In the genomic region with DNA sequence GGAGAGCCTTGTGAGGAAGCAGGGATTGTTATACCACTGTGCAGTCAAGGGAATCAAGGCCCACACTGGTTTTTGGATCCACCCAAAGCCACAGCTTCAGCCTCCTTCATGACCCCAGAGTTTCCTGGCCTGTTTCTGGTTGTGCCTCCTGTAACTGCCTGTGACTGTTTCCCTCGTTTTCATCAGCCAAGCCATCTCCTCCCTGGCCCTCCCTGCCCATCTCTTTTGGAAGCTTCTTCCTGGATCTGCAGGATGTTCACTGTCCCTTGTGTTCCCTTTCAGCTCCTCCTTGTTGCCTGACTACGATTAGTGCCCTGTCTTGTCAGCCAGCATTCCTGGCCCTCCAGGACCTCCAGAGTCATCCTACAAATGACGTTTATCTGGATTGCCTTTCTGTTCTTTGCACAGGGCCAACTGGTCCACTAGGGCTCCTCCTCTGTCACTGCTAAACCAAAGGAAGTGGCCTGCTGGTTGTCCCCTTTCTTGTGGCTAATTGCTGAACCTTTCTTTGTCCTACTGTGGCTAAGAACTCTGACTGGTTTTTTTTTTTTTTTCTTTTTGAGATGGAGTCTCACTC, we compare ENCODE assay signal across 11 cellular contexts. TPM values are rescaled to one million over a fixed set of nuclear protein-coding genes. Genes with fewer than 3 reads are reported as not detected.
DNase-seq lines count a peak whose midpoint lies in the region; ATAC-seq and TF ChIP-seq lines count a peak whose summit lies in the region.
"Had no signal": no experiment of that assay in that cellular context is flagged by ENCODE, and none has a peak within 500 bp of the region (broad histone marks: within the 10 kb centered on the region; RNA-seq: fewer than 3 reads in every experiment).

No MANE protein-coding gene starts in this region.

- ATAC-seq in Right ventricle myocardium superior (ENCODE audit: poor library complexity) = peak; percentile 58
- ATAC-seq in GM18517 (IDR thresholded peaks at IDR 0.05; ENCODE audit: unreplicated experiment) = no peak
- no peak for ATAC-seq in T-cell (replicated peaks in 1 of 4)

- 0 out of 2 replicates have a peak, but pooled peaks cover 6% of the 10 kb centered on the region for H3K4me1 ChIP-seq in Caco-2
- H3K4me1 ChIP-seq in rectal smooth muscle tissue (ENCODE audit: control insufficient read depth, insufficient read depth, low read length) = peaks cover 3% of the 10 kb centered on the region

- H3K27ac Mint-ChIP-seq in Caco-2 (ENCODE audit: unreplicated experiment) = peak overlapping the region; percentile 40
- H3K27ac Mint-ChIP-seq in activated CD4-positive, alpha-beta memory T cell treated with anti-CD3 and anti-CD28 coated beads, Interleukin-2, amount 10 ng/mL, durations not matched to agents 7 days and 5 days = peak overlapping the region; percentile 62
- no peak overlapping the region for H3K27ac Mint-ChIP-seq in T-cell

- BruUV-seq in Caco-2 (replicated peaks; lab: Mats Ljungman, UMichigan) = no TSS peak

- CTCF ChIA-PET in Caco-2 (lab: Charles Lee) = no interaction called here
- CTCF ChIA-PET in activated CD4-positive, alpha-beta memory T cell treated with anti-CD3 and anti-CD28 coated beads, Interleukin-2, amount 10 ng/mL, durations not matched to agents 7 days and 5 days (lab: Charles Lee) = interaction anchor here (1.7 kb wide), 1 partner anchor 9 kb away, joined by 8 read pairs; no protein-coding TSS in a partner anchor
- CTCF ChIA-PET in T-cell (lab: Charles Lee) = interaction anchor here (0.7 to 1.3 kb wide), 2 partner anchors 8 to 1338 kb away, joined by 3 read pairs; no protein-coding TSS in a partner anchor

- H3K9me3 Mint-ChIP-seq in Caco-2 (ENCODE audit: unreplicated experiment) (no peaks in the 10 kb centered on the region), T-cell (no peaks in the 10 kb centered on the region)
- H3K9me3 Mint-ChIP-seq in activated CD4-positive, alpha-beta memory T cell treated with anti-CD3 and anti-CD28 coated beads, Interleukin-2, amount 10 ng/mL, durations not matched to agents 7 days and 5 days = no peaks in the 10 kb centered on the region

- DNase-seq in Caco-2 (peak in 1 of 2 experiments; percentile 38), Right ventricle myocardium superior (no peak), SKM-1 treated with dmso at 0.1 percent for 144 hours (lab: John Stamatoyannopoulos, UW; ENCODE audit: unreplicated experiment) (no peak), GF-D8 (lab: John Stamatoyannopoulos, UW) (no peak), T-cell (no peak)
- DNase-seq in activated CD4-positive, alpha-beta memory T cell treated with anti-CD3 and anti-CD28 coated beads, Interleukin-2, amount 10 ng/mL, durations not matched to agents 7 days and 5 days = peak; percentile 36
- DNase-seq: DMS 273 treated with DMSO at 0.1 percent for 48 hours, GOT3, NCI-H1105 treated with DMSO at 0.1 percent for 48 hours had no signal

- H3K4me3 ChIP-seq in Caco-2 (ENCODE audit: low read depth, low read length) (no peak overlapping the region), rectal smooth muscle tissue (ENCODE audit: low read length) (no peak overlapping the region)

- peaks cover 3% of the 10 kb centered on the region for H3K36me3 ChIP-seq in Caco-2 (ENCODE audit: control insufficient read depth, insufficient read depth, low read length)
- peaks cover 3% of the 10 kb centered on the region for H3K36me3 ChIP-seq in rectal smooth muscle tissue (ENCODE audit: control insufficient read depth, insufficient read depth, low read length)

- no peak for TF ChIP-seq CTCF in Caco-2 (IDR thresholded peaks at IDR 0.05; ENCODE audit: insufficient read depth in 1 of 2, low read depth in 1 of 2, low read length in 1 of 2, severe bottlenecking in 1 of 2, unreplicated experiment in 1 of 2)

- no peaks in the 10 kb centered on the region for H3K4me1 Mint-ChIP-seq in Caco-2 (ENCODE audit: low read depth, unreplicated experiment)
- peaks cover 40% of the 10 kb centered on the region for H3K4me1 Mint-ChIP-seq in activated CD4-positive, alpha-beta memory T cell treated with anti-CD3 and anti-CD28 coated beads, Interleukin-2, amount 10 ng/mL, durations not matched to agents 7 days and 5 days
- H3K4me1 Mint-ChIP-seq in T-cell = peaks cover 46 to 52% (median 51%) of the 10 kb centered on the region in 3 donors

- H3K27ac ChIP-seq in rectal smooth muscle tissue (ENCODE audit: low read depth, low read length) = peak overlapping the region; percentile 4

- H3K27me3 Mint-ChIP-seq in Caco-2 (ENCODE audit: insufficient read depth, unreplicated experiment) (no peaks in the 10 kb centered on the region), T-cell (no peaks in the 10 kb centered on the region)
- no peaks in the 10 kb centered on the region for H3K27me3 Mint-ChIP-seq in activated CD4-positive, alpha-beta memory T cell treated with anti-CD3 and anti-CD28 coated beads, Interleukin-2, amount 10 ng/mL, durations not matched to agents 7 days and 5 days

- H3K36me3 Mint-ChIP-seq in Caco-2 (ENCODE audit: insufficient read depth, unreplicated experiment) = peaks cover 88% of the 10 kb centered on the region
- H3K36me3 Mint-ChIP-seq in activated CD4-positive, alpha-beta memory T cell treated with anti-CD3 and anti-CD28 coated beads, Interleukin-2, amount 10 ng/mL, durations not matched to agents 7 days and 5 days (ENCODE audit: low read depth) = peaks cover 95% of the 10 kb centered on the region
- peaks cover 80% of the 10 kb centered on the region for H3K36me3 Mint-ChIP-seq in T-cell

- H3K9ac ChIP-seq in rectal smooth muscle tissue (ENCODE audit: low read length) = no peak overlapping the region

- H3K27me3 ChIP-seq in Caco-2 (replicated peaks; ENCODE audit: control insufficient read depth, insufficient read depth, low read length) = no peaks in the 10 kb centered on the region
- H3K27me3 ChIP-seq in rectal smooth muscle tissue (ENCODE audit: control insufficient read depth, insufficient read depth, low read length) = no peaks in the 10 kb centered on the region

- POLR2A ChIA-PET in Caco-2 (lab: Charles Lee) (no interaction called here), T-cell (lab: Charles Lee) (no interaction called here)
- POLR2A ChIA-PET in activated CD4-positive, alpha-beta memory T cell treated with anti-CD3 and anti-CD28 coated beads, Interleukin-2, amount 10 ng/mL, durations not matched to agents 7 days and 5 days (lab: Charles Lee) = interaction anchor here (1.3 to 1.8 kb wide), 2 partner anchors 11 to 17 kb away, joined by 3 to 5 read pairs; no protein-coding TSS in a partner anchor

- H3K9me3 ChIP-seq in Caco-2 = no peaks in the 10 kb centered on the region

- intact Hi-C loops in Caco-2 (cut with micrococcal nuclease; ENCODE audit: unreplicated experiment) = no loop called here
- intact Hi-C loops in Right ventricle myocardium superior (cut with DNase I) = no loop called here

- no peak overlapping the region for H3K4me3 Mint-ChIP-seq in Caco-2 (ENCODE audit: unreplicated experiment)
- H3K4me3 Mint-ChIP-seq in activated CD4-positive, alpha-beta memory T cell treated with anti-CD3 and anti-CD28 coated beads, Interleukin-2, amount 10 ng/mL, durations not matched to agents 7 days and 5 days = no peak overlapping the region
- H3K4me3 Mint-ChIP-seq in T-cell = peak overlapping the region in 1 of 3 donors; percentile 19

RNA-seq across cellular contexts. Expression of a gene that starts 17.9 kb away (rescaled TPM):
- total RNA-seq in Caco-2 (2022) (58.7 and 59.3 TPM in 2 replicates), Right ventricle myocardium superior (13.7 TPM), T-cell (10 to 100 TPM; 51.6 to 63.1 (median 55.6) TPM)
- total RNA-seq in activated CD4-positive, alpha-beta memory T cell treated with anti-CD3 and anti-CD28 coated beads, Interleukin-2, amount 10 ng/mL, durations not matched to agents 7 days and 5 days = 10 to 100 TPM; 65.6 to 72.1 TPM

RNA-seq across cellular contexts. Expression of a gene that starts 37.0 kb away (rescaled TPM):
- total RNA-seq in Caco-2 (2022) = 2.8 and 3.3 TPM in 2 replicates
- 1 to 10 TPM; 2.4 TPM for total RNA-seq in activated CD4-positive, alpha-beta memory T cell treated with anti-CD3 and anti-CD28 coated beads, Interleukin-2, amount 10 ng/mL, durations not matched to agents 7 days and 5 days
- 0.40 TPM for total RNA-seq in Right ventricle myocardium superior
- total RNA-seq in T-cell = 1 to 10 TPM; 2.8 to 3.9 (median 3.5) TPM

Comparison
In these comparisons a context has a peak if more than half of its experiments do, and no peak if none do; other contexts are left out.
1. H3K27ac Mint-ChIP-seq: peak in Caco-2 (single experiment) and activated CD4-positive, alpha-beta memory T cell treated with anti-CD3 and anti-CD28 coated beads, Interleukin-2, amount 10 ng/mL, durations not matched to agents 7 days and 5 days (single experiment); none in T-cell (0 of 2).